In genomic region chr10:131852823-131853609, GRCh38 we compare ENCODE assay signal across 22 cellular contexts. TPM values are rescaled to one million over a fixed set of nuclear protein-coding genes. Genes with fewer than 3 reads are reported as not detected.
DNase-seq lines count a peak whose midpoint lies in the region; ATAC-seq and TF ChIP-seq lines count a peak whose summit lies in the region.
"Had no signal": no experiment of that assay in that cellular context is flagged by ENCODE, and none has a peak within 500 bp of the region (broad histone marks: within the 10 kb centered on the region; RNA-seq: fewer than 3 reads in every experiment).

No MANE protein-coding gene starts in this region.

- H3K9me3 ChIP-seq in left ventricle myocardium inferior (replicated peaks) (no peaks in the 10 kb centered on the region), spleen (no peaks in the 10 kb centered on the region)
- H3K9me3 ChIP-seq: A549, MG63 had no signal

- no peak for TF ChIP-seq POLR2A in spleen (IDR thresholded peaks at IDR 0.05)

- H3K27me3 ChIP-seq in left ventricle myocardium inferior (ENCODE audit: low read depth), result peaks cover 63% of the 10 kb centered on the region
- peaks cover 0 to 43% (median 0%) of the 10 kb centered on the region in 7 donors for H3K27me3 ChIP-seq in spleen (replicated peaks in 1 of 7)
- H3K27me3 ChIP-seq: MG63 had no signal

- peaks cover 8% of the 10 kb centered on the region for H3K9me3 Mint-ChIP-seq in activated T-helper 2 cell treated with anti-CD3 and anti-CD28 coated beads, Interferon-gamma antibody, Interleukin-2, Interleukin-4, amounts not matched to agents 10 μg/mL and 5 μg/mL and 100 μg/mL, durations not matched to agents 14 hours and 24 hours and 36 hours
- H3K9me3 Mint-ChIP-seq: CD4-positive, alpha-beta memory T cell had no signal

- peaks cover 3% of the 10 kb centered on the region for H3K36me3 Mint-ChIP-seq in activated T-helper 2 cell treated with anti-CD3 and anti-CD28 coated beads, Interferon-gamma antibody, Interleukin-2, Interleukin-4, amounts not matched to agents 10 μg/mL and 5 μg/mL and 100 μg/mL, durations not matched to agents 14 hours and 24 hours and 36 hours (ENCODE audit: low read depth)
- H3K36me3 Mint-ChIP-seq: CD4-positive, alpha-beta memory T cell had no signal

- no peaks in the 10 kb centered on the region for H3K4me1 Mint-ChIP-seq in activated T-helper 2 cell treated with anti-CD3 and anti-CD28 coated beads, Interferon-gamma antibody, Interleukin-2, Interleukin-4, amounts not matched to agents 10 μg/mL and 5 μg/mL and 100 μg/mL, durations not matched to agents 14 hours and 24 hours and 36 hours (ENCODE audit: low read depth)
- H3K4me1 Mint-ChIP-seq: CD4-positive, alpha-beta memory T cell had no signal

- no peaks in the 10 kb centered on the region for H3K36me3 ChIP-seq in left ventricle myocardium inferior
- H3K36me3 ChIP-seq in spleen, result no peaks in the 10 kb centered on the region
- H3K36me3 ChIP-seq: MG63 had no signal

- ATAC-seq in left lobe of liver (no peak), HG03354 (IDR thresholded peaks at IDR 0.05; ENCODE audit: poor library complexity, severe bottlenecking, unreplicated experiment) (no peak)
- ATAC-seq: A549, Panc1 had no signal

- no peak for TF ChIP-seq CTCF in left ventricle myocardium inferior (IDR thresholded peaks at IDR 0.05; ENCODE audit: borderline replicate concordance)
- no peak for TF ChIP-seq CTCF in spleen (IDR thresholded peaks at IDR 0.05 in 8 of 11, conservative IDR thresholded peaks at IDR 0.05 in 3 of 11)

- H3K27ac ChIP-seq in left ventricle myocardium inferior (replicated peaks) (no peak overlapping the region), spleen (no peak overlapping the region)
- H3K27ac ChIP-seq: A549, GM23248 had no signal

- intact Hi-C loops in cardiac septum (cut with DNase I), result no loop called here
- intact Hi-C loops in left ventricle myocardium inferior (cut with micrococcal nuclease), result no loop called here
- intact Hi-C loops in spleen (cut with DNase I; ENCODE audit: low total_unique reads), result no loop called here
- intact Hi-C loops in activated T-helper 2 cell treated with anti-CD3 and anti-CD28 coated beads, Interferon-gamma antibody, Interleukin-2, Interleukin-4, amounts not matched to agents 10 μg/mL and 5 μg/mL and 100 μg/mL, durations not matched to agents 14 hours and 24 hours and 36 hours (cut with micrococcal nuclease), result no loop called here

- H3K4me1 ChIP-seq in left ventricle myocardium inferior (no peaks in the 10 kb centered on the region), spleen (no peaks in the 10 kb centered on the region)
- H3K4me1 ChIP-seq: A549 had no signal

- 80 to 90% (median 86%) methylated on average over 19 to 25 of the region's 25 CpGs for WGBS in spleen, 5 donors

- DNase-seq in cardiac septum (ENCODE audit: low spot score) (peak; percentile 50), left ventricle myocardium inferior (no peak), left lobe of liver (ENCODE audit: low spot score) (peak; percentile 27), spleen (peak; percentile 56), GF-D8 (lab: John Stamatoyannopoulos, UW) (no peak), AG08396 (ENCODE audit: low spot score) (no peak)
- DNase-seq in activated T-helper 2 cell treated with anti-CD3 and anti-CD28 coated beads, Interferon-gamma antibody, Interleukin-2, Interleukin-4, amounts not matched to agents 10 μg/mL and 5 μg/mL and 100 μg/mL, durations not matched to agents 14 hours and 24 hours and 36 hours (ENCODE audit: low spot score), result no peak
- DNase-seq: CD4-positive, alpha-beta memory T cell; DMS79; GM23248; HFFc6; KG1; MG63; NCI-H1105 treated with DMSO at 0.1 percent for 48 hours; NCI-H1930; NCI-H2171; NCI-H510A; NCI-H82; Right ventricle myocardium superior had no signal

- H3K4me3 Mint-ChIP-seq in activated T-helper 2 cell treated with anti-CD3 and anti-CD28 coated beads, Interferon-gamma antibody, Interleukin-2, Interleukin-4, amounts not matched to agents 10 μg/mL and 5 μg/mL and 100 μg/mL, durations not matched to agents 14 hours and 24 hours and 36 hours (ENCODE audit: low read depth), result no peak overlapping the region
- H3K4me3 Mint-ChIP-seq: CD4-positive, alpha-beta memory T cell; HFFc6 had no signal

- H3K4me3 ChIP-seq in left ventricle myocardium inferior (no peak overlapping the region), spleen (no peak overlapping the region)
- H3K4me3 ChIP-seq: A549, GM23248, MG63 had no signal

- no peak overlapping the region for H3K27ac Mint-ChIP-seq in activated T-helper 2 cell treated with anti-CD3 and anti-CD28 coated beads, Interferon-gamma antibody, Interleukin-2, Interleukin-4, amounts not matched to agents 10 μg/mL and 5 μg/mL and 100 μg/mL, durations not matched to agents 14 hours and 24 hours and 36 hours
- H3K27ac Mint-ChIP-seq: HFFc6 had no signal

- no peaks in the 10 kb centered on the region for H3K27me3 Mint-ChIP-seq in activated T-helper 2 cell treated with anti-CD3 and anti-CD28 coated beads, Interferon-gamma antibody, Interleukin-2, Interleukin-4, amounts not matched to agents 10 μg/mL and 5 μg/mL and 100 μg/mL, durations not matched to agents 14 hours and 24 hours and 36 hours (ENCODE audit: low read depth)

RNA-seq across cellular contexts. Expression of gene PPP2R2D, which starts 47.8 kb away (rescaled TPM):
- total RNA-seq in cardiac septum (35.3 TPM), left ventricle myocardium inferior (38.2 TPM), left lobe of liver (15.4 TPM), spleen (10 to 100 TPM; 28.0 to 41.2 (median 35.3) TPM)
- 10 to 100 TPM; 15.6 to 21.0 (median 17.3) TPM for polyA plus RNA-seq in spleen
- total RNA-seq in activated T-helper 2 cell treated with anti-CD3 and anti-CD28 coated beads, Interferon-gamma antibody, Interleukin-2, Interleukin-4, amounts not matched to agents 10 μg/mL and 5 μg/mL and 100 μg/mL, durations not matched to agents 14 hours and 24 hours and 36 hours, result 32.0 and 33.7 TPM in 2 replicates

Comparison
In these comparisons a context has a peak if more than half of its experiments do, and no peak if none do; other contexts are left out.
1. DNase-seq: peak in cardiac septum (single experiment), left lobe of liver (single experiment) and spleen (single experiment); none in left ventricle myocardium inferior (single experiment), GF-D8 (single experiment), activated T-helper 2 cell treated with anti-CD3 and anti-CD28 coated beads, Interferon-gamma antibody, Interleukin-2, Interleukin-4, amounts not matched to agents 10 μg/mL and 5 μg/mL and 100 μg/mL, durations not matched to agents 14 hours and 24 hours and 36 hours (single experiment) and AG08396 (single experiment).